ENCODE assay signal across 24 cellular contexts in genomic region chr6:132381381-132381780, GRCh38. TPM values are rescaled to one million over a fixed set of nuclear protein-coding genes. Genes with fewer than 3 reads are reported as not detected.
DNase-seq lines count a peak whose midpoint lies in the region; ATAC-seq, FAIRE-seq and TF ChIP-seq lines count a peak whose summit lies in the region.
"Had no signal": no experiment of that assay in that cellular context is flagged by ENCODE, and none has a peak within 500 bp of the region (broad histone marks: within the 10 kb centered on the region; RNA-seq: fewer than 3 reads in every experiment).

No MANE protein-coding gene starts in this region.

- ATAC-seq in HepG2 (no peak), right lobe of liver (no peak), K562 (no peak), gastrocnemius medialis (no peak)
- no peak for ATAC-seq in activated naive CD8-positive, alpha-beta T cell treated with anti-CD3 and anti-CD28 coated beads, Interleukin-2, amount 50 U/mL, for 24 hours

- H3K79me2 ChIP-seq in HepG2 (ENCODE audit: insufficient read depth, low read length) (no peaks in the 10 kb centered on the region), PC-9 (ENCODE audit: low read depth) (no peaks in the 10 kb centered on the region), K562 (ENCODE audit: control insufficient read depth, insufficient read depth, low read length) (no peaks in the 10 kb centered on the region)

- no peaks in the 10 kb centered on the region for H3K9me1 ChIP-seq in K562 (ENCODE audit: control insufficient read depth, insufficient read depth, low read length)

- DNase-seq in HepG2 (ENCODE audit: low spot score) (no peak), right lobe of liver (no peak), PC-9 (no peak), K562 (ENCODE audit: extremely low read depth in 1 of 4, low spot score in 3 of 4) (no peak), gastrocnemius medialis (no peak), COLO829 (ENCODE audit: low spot score) (no peak)
- no peak for DNase-seq in activated naive CD8-positive, alpha-beta T cell treated with anti-CD3 and anti-CD28 coated beads, Interleukin-2, amount 50 U/mL, for 24 hours
- DNase-seq: ACHN; BE2C; C1 segment of cervical spinal cord; Caco-2; Calu3; CD4-positive, alpha-beta memory T cell; CD4-positive, CD25-positive, alpha-beta regulatory T cell; CD8-positive, alpha-beta memory T cell; DMS79 treated with DMSO at 0.1 percent for 48 hours; GF-D8 had no signal

- H4K20me1 ChIP-seq in HepG2 (ENCODE audit: insufficient read depth, low read length): no peaks in the 10 kb centered on the region
- no peaks in the 10 kb centered on the region for H4K20me1 ChIP-seq in PC-9 (ENCODE audit: insufficient read depth)
- no peaks in the 10 kb centered on the region for H4K20me1 ChIP-seq in K562 (replicated peaks; ENCODE audit: control insufficient read depth, insufficient read depth, low read length)
- H4K20me1 ChIP-seq: BLaER1 had no signal

- in situ Hi-C loops in HepG2 (cut with HindIII; ENCODE audit: extremely low pct_ligation_motif_present, low pct_unique_long_range_greater_than_20kb): no loop called here
- in situ Hi-C loops in K562 (cut with MboI): no loop called here
- in situ Hi-C loops in gastrocnemius medialis (cut with MboI; ENCODE audit: low sequenced_read_pairs in 4 of 4): no loop called here

- peaks cover 3% of the 10 kb centered on the region for H3K4me1 Mint-ChIP-seq in activated naive CD8-positive, alpha-beta T cell treated with anti-CD3 and anti-CD28 coated beads, Interleukin-2, amount 50 U/mL, for 24 hours
- H3K4me1 Mint-ChIP-seq: CD4-positive, alpha-beta memory T cell; CD4-positive, CD25-positive, alpha-beta regulatory T cell; CD8-positive, alpha-beta memory T cell had no signal

- 5% methylated on average over 1 of the region's 1 CpG for WGBS in HepG2 (ENCODE audit: low lambda C conversion rate)
- 25% methylated on average over 1 of the region's 1 CpG for WGBS in right lobe of liver (ENCODE audit: insufficient coverage, low coverage, low lambda C conversion rate, missing lambda C conversion rate)
- WGBS in K562 (ENCODE audit: insufficient coverage, low coverage, missing lambda C conversion rate): 0% methylated on average over 1 of the region's 1 CpG

- TF ChIP-seq RAD21 in HepG2 (CRISPR knock-in tag; IDR thresholded peaks at IDR 0.05) (no peak), K562 (CRISPR knock-in tag; conservative IDR thresholded peaks at IDR 0.05 in 1 of 2, IDR thresholded peaks at IDR 0.05 in 1 of 2) (no peak)

- TF ChIP-seq CTCF in HepG2 (CRISPR knock-in tag; IDR thresholded peaks at IDR 0.05) (no peak), right lobe of liver (IDR thresholded peaks at IDR 0.05) (no peak), PC-9 (conservative IDR thresholded peaks at IDR 0.05) (no peak), K562 (IDR thresholded peaks at IDR 0.05 in 2 of 3, conservative IDR thresholded peaks at IDR 0.05 in 1 of 3; ENCODE audit: insufficient read depth in 2 of 3, low read depth in 1 of 3, low read length in 3 of 3) (no peak), gastrocnemius medialis (IDR thresholded peaks at IDR 0.05 in 4 of 5, conservative IDR thresholded peaks at IDR 0.05 in 1 of 5) (no peak)

- H3K9me3 ChIP-seq in HepG2 (ENCODE audit: low read length) (no peaks in the 10 kb centered on the region), right lobe of liver (no peaks in the 10 kb centered on the region), PC-9 (ENCODE audit: insufficient read depth, low read depth) (no peaks in the 10 kb centered on the region), K562 (replicated peaks; ENCODE audit: control insufficient read depth, insufficient read depth, low read depth, low read length) (no peaks in the 10 kb centered on the region), gastrocnemius medialis (no peaks in the 10 kb centered on the region)
- H3K9me3 ChIP-seq: BE2C, BLaER1, Caco-2 had no signal

- peaks cover 22% of the 10 kb centered on the region for H3K27me3 Mint-ChIP-seq in activated naive CD8-positive, alpha-beta T cell treated with anti-CD3 and anti-CD28 coated beads, Interleukin-2, amount 50 U/mL, for 24 hours

- BruUV-seq in HepG2 (replicated peaks; lab: Mats Ljungman, UMichigan) (no TSS peak), PC-9 (replicated peaks; lab: Mats Ljungman, UMichigan) (no TSS peak), K562 (replicated peaks; lab: Mats Ljungman, UMichigan) (no TSS peak)

- H3K27me3 ChIP-seq in HepG2 (ENCODE audit: control insufficient read depth in 1 of 2, insufficient read depth in 2 of 2, low read length in 2 of 2): no peaks in the 10 kb centered on the region
- H3K27me3 ChIP-seq in right lobe of liver: no peaks in the 10 kb centered on the region
- no peaks in the 10 kb centered on the region for H3K27me3 ChIP-seq in PC-9 (ENCODE audit: insufficient read depth, low read depth)
- H3K27me3 ChIP-seq in K562 (ENCODE audit: control insufficient read depth in 2 of 2, insufficient read depth in 2 of 2, low read length in 2 of 2): no peaks in the 10 kb centered on the region
- no peaks in the 10 kb centered on the region for H3K27me3 ChIP-seq in gastrocnemius medialis
- H3K27me3 ChIP-seq: BE2C, BLaER1 had no signal

- TF ChIP-seq POLR2A in HepG2 (IDR thresholded peaks at IDR 0.05; ENCODE audit: insufficient read depth in 1 of 2, low read depth in 2 of 2, low read length in 2 of 2) (no peak), right lobe of liver (IDR thresholded peaks at IDR 0.05) (no peak), K562 (conservative IDR thresholded peaks at IDR 0.05) (no peak), gastrocnemius medialis (IDR thresholded peaks at IDR 0.05) (no peak)

- H2AFZ ChIP-seq in HepG2 (ENCODE audit: low read length) (no peak overlapping the region), PC-9 (peak overlapping the region; percentile 20; the same call in 1 of the 2 replicates), K562 (ENCODE audit: low read depth, low read length) (no peak overlapping the region)

- no peak overlapping the region for H3K9ac ChIP-seq in HepG2 (ENCODE audit: insufficient read depth, low read depth, low read length)
- no peak overlapping the region for H3K9ac ChIP-seq in K562 (ENCODE audit: insufficient read depth in 1 of 2, low read depth in 2 of 2, low read length in 2 of 2)
- H3K9ac ChIP-seq: BLaER1 had no signal

- FAIRE-seq in HepG2 (lab: Jason Lieb, UNC) (no peak), K562 (lab: Jason Lieb, UNC) (no peak)
- FAIRE-seq: D721Med, GM12892, GM18507 had no signal

- POLR2A ChIA-PET in HepG2 (lab: Yijun Ruan, JAX) (no interaction called here), PC-9 (lab: Charles Lee; ENCODE audit: unreplicated experiment) (no interaction called here), K562 (lab: Yijun Ruan, JAX) (no interaction called here)

- H3K4me1 ChIP-seq in HepG2 (ENCODE audit: insufficient read depth, low read length) (no peaks in the 10 kb centered on the region), right lobe of liver (no peaks in the 10 kb centered on the region), PC-9 (replicated peaks; ENCODE audit: insufficient read depth) (no peaks in the 10 kb centered on the region), K562 (replicated peaks in 1 of 2; ENCODE audit: control insufficient read depth in 2 of 2, insufficient read depth in 2 of 2, low read length in 2 of 2) (no peaks in the 10 kb centered on the region), gastrocnemius medialis (no peaks in the 10 kb centered on the region)
- H3K4me1 ChIP-seq: BE2C, BLaER1, Caco-2 had no signal

- H3K9me3 Mint-ChIP-seq in activated naive CD8-positive, alpha-beta T cell treated with anti-CD3 and anti-CD28 coated beads, Interleukin-2, amount 50 U/mL, for 24 hours: peaks cover 6% of the 10 kb centered on the region
- H3K9me3 Mint-ChIP-seq: CD8-positive, alpha-beta memory T cell had no signal

- H3K27ac Mint-ChIP-seq in activated naive CD8-positive, alpha-beta T cell treated with anti-CD3 and anti-CD28 coated beads, Interleukin-2, amount 50 U/mL, for 24 hours: no peak overlapping the region
- H3K27ac Mint-ChIP-seq: CD14-positive monocyte; CD4-positive, CD25-positive, alpha-beta regulatory T cell; CD8-positive, alpha-beta memory T cell had no signal

- H3K27ac ChIP-seq in HepG2 (ENCODE audit: extremely low read length, insufficient read depth, low read length): no peak overlapping the region
- H3K27ac ChIP-seq in right lobe of liver: no peak overlapping the region
- no peak overlapping the region for H3K27ac ChIP-seq in PC-9
- no peak overlapping the region for H3K27ac ChIP-seq in K562 (ENCODE audit: extremely low read depth, low read depth, low read length)
- H3K27ac ChIP-seq in gastrocnemius medialis: no peak overlapping the region
- H3K27ac ChIP-seq: 22Rv1, BLaER1 had no signal

- H3K4me2 ChIP-seq in HepG2 (ENCODE audit: low read depth, low read length): no peak overlapping the region
- H3K4me2 ChIP-seq in PC-9: no peak overlapping the region
- H3K4me2 ChIP-seq in K562 (ENCODE audit: insufficient read depth, low read length): no peak overlapping the region
- H3K4me2 ChIP-seq: BLaER1 had no signal

- intact Hi-C loops in HepG2 (cut with micrococcal nuclease; ENCODE audit: unreplicated experiment) (no loop called here), right lobe of liver (cut with DNase I) (no loop called here), PC-9 (cut with micrococcal nuclease; ENCODE audit: unreplicated experiment) (no loop called here), K562 (cut with micrococcal nuclease) (no loop called here), gastrocnemius medialis (cut with DNase I; ENCODE audit: low total_unique reads) (no loop called here)

- H3K4me3 ChIP-seq in HepG2 (replicated peaks in 1 of 3; ENCODE audit: insufficient read depth in 1 of 3, low read depth in 2 of 3, low read length in 3 of 3) (no peak overlapping the region), right lobe of liver (no peak overlapping the region), PC-9 (no peak overlapping the region), K562 (no peak overlapping the region), gastrocnemius medialis (no peak overlapping the region)
- H3K4me3 ChIP-seq: BLaER1 had no signal

- H3K36me3 ChIP-seq in HepG2 (replicated peaks in 1 of 2; ENCODE audit: control insufficient read depth in 1 of 2, insufficient read depth in 2 of 2, low read length in 2 of 2) (no peaks in the 10 kb centered on the region), right lobe of liver (no peaks in the 10 kb centered on the region), PC-9 (ENCODE audit: low read depth) (no peaks in the 10 kb centered on the region), K562 (ENCODE audit: control insufficient read depth, insufficient read depth, low read length) (no peaks in the 10 kb centered on the region), gastrocnemius medialis (no peaks in the 10 kb centered on the region)
- H3K36me3 ChIP-seq: BE2C, BLaER1 had no signal

- TF ChIP-seq EP300 in HepG2 (IDR thresholded peaks at IDR 0.05; ENCODE audit: low read depth in 2 of 2, low read length in 2 of 2) (no peak), HepG2 (CRISPR knock-in tag; IDR thresholded peaks at IDR 0.05; ENCODE audit: borderline replicate concordance) (no peak), K562 (IDR thresholded peaks at IDR 0.05; ENCODE audit: low read length) (no peak)

- no peak overlapping the region for H3K4me3 Mint-ChIP-seq in activated naive CD8-positive, alpha-beta T cell treated with anti-CD3 and anti-CD28 coated beads, Interleukin-2, amount 50 U/mL, for 24 hours
- H3K4me3 Mint-ChIP-seq: CD14-positive monocyte; CD4-positive, alpha-beta memory T cell; CD4-positive, CD25-positive, alpha-beta regulatory T cell; CD8-positive, alpha-beta memory T cell had no signal

- no peaks in the 10 kb centered on the region for H3K9me2 ChIP-seq in PC-9 (ENCODE audit: insufficient read depth)

- H3K36me3 Mint-ChIP-seq in activated naive CD8-positive, alpha-beta T cell treated with anti-CD3 and anti-CD28 coated beads, Interleukin-2, amount 50 U/mL, for 24 hours (ENCODE audit: low read depth): no peaks in the 10 kb centered on the region
- H3K36me3 Mint-ChIP-seq: CD14-positive monocyte; CD4-positive, alpha-beta memory T cell; CD4-positive, CD25-positive, alpha-beta regulatory T cell; CD8-positive, alpha-beta memory T cell had no signal

- CTCF ChIA-PET in HepG2 (lab: Yijun Ruan, JAX; ENCODE audit: low intra/inter-chr PET ratio, low total read pairs): no interaction called here
- CTCF ChIA-PET in PC-9 (lab: Charles Lee): no interaction called here
- CTCF ChIA-PET in K562 (lab: Yijun Ruan, JAX; ENCODE audit: low intra/inter-chr PET ratio): no interaction called here

- H3F3A ChIP-seq in PC-9 (ENCODE audit: insufficient read depth, low read depth): no peaks in the 10 kb centered on the region

RNA-seq across cellular contexts. Expression of gene MOXD1, which starts 19.9 kb away (rescaled TPM):
- total RNA-seq in HepG2 (2016; rRNA removed; fragmentation: Illumina TruSeq; extraction: Trizol): not detected in 2 replicates
- total RNA-seq in HepG2 (2016; cell fraction: cytosol; rRNA removed; fragmentation: Illumina TruSeq; extraction: Trizol; ENCODE audit: low read depth): not detected in 2 replicates
- not detected in 2 replicates for total RNA-seq in HepG2 (2016; cell fraction: insoluble cytoplasmic fraction; rRNA removed; fragmentation: Illumina TruSeq; extraction: Trizol)
- not detected in 2 replicates for total RNA-seq in HepG2 (2016; cell fraction: membrane; rRNA removed; fragmentation: Illumina TruSeq; extraction: Trizol)
- total RNA-seq in HepG2 (2016; cell fraction: nucleus; rRNA removed; fragmentation: Illumina TruSeq; extraction: Trizol): not detected in 2 replicates
- polyA plus RNA-seq in HepG2 (2011; rRNA removed): 0.03 TPM in 1 of 2 replicates, not detected in the other
- polyA plus RNA-seq in HepG2 (2011; cell fraction: cytosol; rRNA removed): 0.01 TPM in 1 of 2 replicates, not detected in the other
- not detected in 2 replicates for polyA plus RNA-seq in HepG2 (2011; cell fraction: nucleus; rRNA removed)
- polyA plus RNA-seq in HepG2 (2012): not detected in 2 replicates
- not detected in 2 replicates for polyA plus RNA-seq in HepG2 (2016; cell fraction: cytosol; fragmentation: Illumina TruSeq; extraction: Trizol; ENCODE audit: low read depth)
- not detected in 2 replicates for polyA plus RNA-seq in HepG2 (2016; cell fraction: insoluble cytoplasmic fraction; fragmentation: Illumina TruSeq; extraction: Trizol; ENCODE audit: low read depth)
- not detected in 2 replicates for polyA plus RNA-seq in HepG2 (2016; cell fraction: membrane; fragmentation: Illumina TruSeq; extraction: Trizol; ENCODE audit: low read depth)
- not detected in 2 replicates for polyA plus RNA-seq in HepG2 (2016; cell fraction: nucleus; fragmentation: Illumina TruSeq; extraction: Trizol; ENCODE audit: insufficient read depth, low read depth)
- polyA minus RNA-seq in HepG2 (2011; rRNA and poly(A)+ RNA removed; ENCODE audit: low replicate concordance): not detected in 2 replicates
- polyA minus RNA-seq in HepG2 (2011; cell fraction: cytosol; rRNA and poly(A)+ RNA removed): not detected in 2 replicates
- polyA minus RNA-seq in HepG2 (2011; cell fraction: nucleus; rRNA and poly(A)+ RNA removed): not detected in 2 replicates
- 1 to 10 TPM in 3 of 6 experiments, under 1 TPM in 2, not detected in 1; 0.24 to 2.3 (median 1.0) TPM for total RNA-seq in right lobe of liver
- total RNA-seq in PC-9 (2021): 1.0 and 1.3 TPM in 2 replicates
- not detected in 2 replicates for total RNA-seq in K562 (2011; cell fraction: chromatin; rRNA removed; ENCODE audit: low replicate concordance)
- not detected in 2 replicates for total RNA-seq in K562 (2011; cell fraction: nucleolus; rRNA removed)
- not detected in 2 replicates for total RNA-seq in K562 (2011; cell fraction: nucleoplasm; rRNA removed)
- total RNA-seq in K562 (2014; rRNA removed): not detected in 2 replicates
- total RNA-seq in K562 (2014; rRNA removed; fragmentation: Illumina TruSeq; extraction: Trizol): not detected in 2 replicates
- total RNA-seq in K562 (2015; rRNA removed; fragmentation: Illumina TruSeq; extraction: Trizol): not detected in 2 replicates
- total RNA-seq in K562 (2021): 0.04 TPM in 1 of 2 replicates, not detected in the other
- polyA plus RNA-seq in K562 (2011; rRNA removed): not detected in 2 replicates
- not detected in 2 replicates for polyA plus RNA-seq in K562 (2011; cell fraction: cytosol; rRNA removed)
- polyA plus RNA-seq in K562 (2011; cell fraction: nucleus; rRNA removed): not detected in 2 replicates
- polyA plus RNA-seq in K562 (2012): not detected in 2 replicates
- polyA plus RNA-seq in K562 (2014; fragmentation: Illumina TruSeq; extraction: Trizol): not detected in 2 replicates
- not detected for polyA plus RNA-seq in K562 (2014; fragmentation: Nextera tagmentation; extraction: Ambion mirVana)
- not detected in 2 replicates for polyA plus RNA-seq in K562 (2014; rRNA removed)
- polyA minus RNA-seq in K562 (2011; rRNA and poly(A)+ RNA removed): not detected in 2 replicates
- polyA minus RNA-seq in K562 (2011; cell fraction: cytosol; rRNA and poly(A)+ RNA removed): not detected in 2 replicates
- polyA minus RNA-seq in K562 (2011; cell fraction: nucleus; rRNA and poly(A)+ RNA removed): not detected in 2 replicates
- total RNA-seq in gastrocnemius medialis: under 1 TPM in 3 of 4 donors, not detected in 1; 0.62 to 0.69 (median 0.66) TPM
- total RNA-seq: A673; CD4-positive, alpha-beta memory T cell; CD4-positive, CD25-positive, alpha-beta regulatory T cell; CD8-positive, alpha-beta memory T cell had no signal
- polyA plus RNA-seq: CD14-positive monocyte; CD4-positive, alpha-beta memory T cell; CD4-positive, CD25-positive, alpha-beta regulatory T cell had no signal

Comparison
In these comparisons a context has a peak if more than half of its experiments do, and no peak if none do; other contexts are left out.
1. Of the 241 proteins assayed by ChIP-seq in both HepG2 and K562: peak only in HepG2: MAFF and MAFK; only in K562: MAFG; in both: none; in neither: 238.